ENCODE assay signal across 7 cellular contexts in the genomic region with DNA sequence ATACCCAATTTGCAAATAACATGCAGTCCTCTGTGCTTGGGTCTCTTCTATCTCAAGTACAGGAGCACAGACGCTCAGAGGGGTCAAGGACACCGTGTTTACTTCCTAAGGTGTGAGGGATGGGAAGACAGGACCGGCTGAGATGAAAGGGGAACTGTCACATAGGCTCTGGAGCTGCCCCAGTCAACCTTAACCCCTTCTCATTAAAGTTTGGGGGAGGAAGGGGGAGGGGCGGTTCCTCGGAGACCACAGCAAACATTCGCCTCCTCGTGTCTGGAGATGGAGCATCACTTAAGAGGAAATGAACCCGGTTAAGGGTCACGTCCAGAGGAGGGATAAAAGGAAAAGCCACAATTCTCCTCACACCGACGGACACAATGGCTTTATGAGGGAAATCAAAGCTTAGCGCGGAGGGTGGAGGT. TPM values are rescaled to one million over a fixed set of nuclear protein-coding genes. Genes with fewer than 3 reads are reported as not detected.
DNase-seq lines count a peak whose midpoint lies in the region; ATAC-seq, FAIRE-seq and TF ChIP-seq lines count a peak whose summit lies in the region.

No MANE protein-coding gene starts in this region.

- no peak for TF ChIP-seq POLR2A in IMR-90 (IDR thresholded peaks at IDR 0.05; ENCODE audit: low read depth, low read length)

- 0 out of 2 replicates have a peak overlapping the region, but pooled peaks have one; percentile 25 for H4K91ac ChIP-seq in IMR-90 (ENCODE audit: insufficient read depth, low read depth, low read length)

- CTCF ChIA-PET in IMR-90 (lab: Yijun Ruan, JAX), result interaction anchor here (0.8 to 1.9 kb wide), 6 partner anchors 73 to 168 kb away, joined by 3 to 6 read pairs (median 4); no protein-coding TSS in a partner anchor
- CTCF ChIA-PET in activated CD4-positive, alpha-beta memory T cell treated with anti-CD3 and anti-CD28 coated beads, Interleukin-2, amount 10 ng/mL, durations not matched to agents 7 days and 5 days (lab: Charles Lee), result interaction anchor here (0.6 to 5.3 kb wide), 14 partner anchors 8 to 158 kb away, joined by 3 to 45 read pairs (median 4); no protein-coding TSS in a partner anchor

- H3K4me1 ChIP-seq in IMR-90 (ENCODE audit: control insufficient read depth, insufficient read depth, low read length) (peaks cover 37% of the 10 kb centered on the region), small intestine (ENCODE audit: control insufficient read depth in 2 of 2, insufficient read depth in 1 of 2, low read depth in 1 of 2, low read length in 1 of 2) (peaks cover 0 to 12% of the 10 kb centered on the region in 2 donors)

- H3K9me3 Mint-ChIP-seq in activated CD4-positive, alpha-beta memory T cell treated with anti-CD3 and anti-CD28 coated beads, Interleukin-2, amount 10 ng/mL, durations not matched to agents 7 days and 5 days, result no peaks in the 10 kb centered on the region

- H3K36me3 Mint-ChIP-seq in activated CD4-positive, alpha-beta memory T cell treated with anti-CD3 and anti-CD28 coated beads, Interleukin-2, amount 10 ng/mL, durations not matched to agents 7 days and 5 days (ENCODE audit: low read depth), result no peaks in the 10 kb centered on the region

- no peak for FAIRE-seq in small intestine (lab: Jason Lieb, UNC)

- peak overlapping the region in 1 of 2 experiments; percentile 68; a peak in 1 of 4 replicates for H4K8ac ChIP-seq in IMR-90 (ENCODE audit: low read depth in 2 of 2, low read length in 2 of 2)

- H3K56ac ChIP-seq in IMR-90 (ENCODE audit: extremely low read depth, insufficient read depth, low read length), result no peak overlapping the region

- no TSS peak for BruUV-seq in IMR-90 (replicated peaks; lab: Mats Ljungman, UMichigan)

- DNase-seq in IMR-90 (no peak), small intestine (no peak), EL (no peak), NCI-H226 (no peak)
- DNase-seq in activated CD4-positive, alpha-beta memory T cell treated with anti-CD3 and anti-CD28 coated beads, Interleukin-2, amount 10 ng/mL, durations not matched to agents 7 days and 5 days, result no peak

- H3K14ac ChIP-seq in IMR-90 (replicated peaks; ENCODE audit: low read depth, low read length), result peak overlapping the region; percentile 42

- no peak overlapping the region; the same call in 2 of the 3 replicates for H2BK15ac ChIP-seq in IMR-90 (ENCODE audit: low read depth, low read length)

- intact Hi-C loops in IMR-90 (cut with micrococcal nuclease), result loop anchor here (5.0 kb wide), 1 partner anchor 82 kb away; no protein-coding TSS in a partner anchor

- no peaks in the 10 kb centered on the region for H3K27me3 ChIP-seq in IMR-90 (ENCODE audit: control insufficient read depth, insufficient read depth, low read length)
- H3K27me3 ChIP-seq in small intestine (ENCODE audit: control insufficient read depth in 2 of 2, insufficient read depth in 2 of 2, low read length in 2 of 2), result no peaks in the 10 kb centered on the region

- H4K20me1 ChIP-seq in IMR-90 (ENCODE audit: insufficient read depth, low read length), result peaks cover 12% of the 10 kb centered on the region; the same call in 1 of the 2 replicates

- peak overlapping the region; percentile 85 for H3K4me2 ChIP-seq in IMR-90 (ENCODE audit: low read depth, low read length)

- peak overlapping the region; percentile 33; the same call in 1 of the 2 replicates for H3K23ac ChIP-seq in IMR-90 (ENCODE audit: low read depth, low read length)

- peak overlapping the region; percentile 35 for H2AK9ac ChIP-seq in IMR-90 (replicated peaks; ENCODE audit: low read depth, low read length, poor library complexity)

- H2AK5ac ChIP-seq in IMR-90 (ENCODE audit: low read depth, low read length), result peak overlapping the region; percentile 68; the same call in 1 of the 2 replicates

- no peak overlapping the region for H3K27ac Mint-ChIP-seq in activated CD4-positive, alpha-beta memory T cell treated with anti-CD3 and anti-CD28 coated beads, Interleukin-2, amount 10 ng/mL, durations not matched to agents 7 days and 5 days

- H3K4ac ChIP-seq in IMR-90 (ENCODE audit: low read depth, low read length), result peak overlapping the region; percentile 42

- WGBS in IMR-90 (ENCODE audit: extremely low coverage in 2 of 2, insufficient read length in 1 of 2), 2 experiments, result 60% methylated on average over 1 of the region's 13 CpGs; no CpG with 5 or more reads in 1 of the 2 experiments
- WGBS in small intestine, 3 donors, result 4 to 8% (median 6%) methylated on average over 12 to 13 of the region's 13 CpGs

- H3K9me1 ChIP-seq in IMR-90 (ENCODE audit: insufficient read depth, low read length), result peaks cover 20% of the 10 kb centered on the region

- TF ChIP-seq RAD21 in IMR-90 (IDR thresholded peaks at IDR 0.05; ENCODE audit: low read length), result no peak

- H3K27ac ChIP-seq in IMR-90 (ENCODE audit: insufficient read depth, low read length) (0 out of 2 replicates have a peak overlapping the region, but pooled peaks have one; percentile 14), small intestine (ENCODE audit: low read depth in 1 of 2, low read length in 1 of 2) (peak overlapping the region; percentile 30 to 52)

- TF ChIP-seq CTCF in IMR-90 (conservative IDR thresholded peaks at IDR 0.05; ENCODE audit: low read depth, low read length), result 0 out of 2 replicates have a peak, but pooled peaks have one; percentile 4

- no peak overlapping the region for H4K5ac ChIP-seq in IMR-90 (ENCODE audit: low read depth, low read length)

- dilution Hi-C loops in IMR-90 (cut with HindIII; ENCODE audit: low sequenced_read_pairs, unreplicated experiment), result loop anchor here (25.0 kb wide), 1 partner anchor 142 kb away; no protein-coding TSS in a partner anchor

- peaks cover 17% of the 10 kb centered on the region for H3K4me1 Mint-ChIP-seq in activated CD4-positive, alpha-beta memory T cell treated with anti-CD3 and anti-CD28 coated beads, Interleukin-2, amount 10 ng/mL, durations not matched to agents 7 days and 5 days

- peak overlapping the region; percentile 75 for H3K4me3 Mint-ChIP-seq in activated CD4-positive, alpha-beta memory T cell treated with anti-CD3 and anti-CD28 coated beads, Interleukin-2, amount 10 ng/mL, durations not matched to agents 7 days and 5 days

- H3K27me3 Mint-ChIP-seq in activated CD4-positive, alpha-beta memory T cell treated with anti-CD3 and anti-CD28 coated beads, Interleukin-2, amount 10 ng/mL, durations not matched to agents 7 days and 5 days, result peaks cover 73% of the 10 kb centered on the region

- no peak for ATAC-seq in IMR-90 (ENCODE audit: low read depth)
- ATAC-seq in GM21576 (IDR thresholded peaks at IDR 0.05; ENCODE audit: unreplicated experiment), result no peak

- H3K18ac ChIP-seq in IMR-90 (ENCODE audit: low read depth, low read length), result 0 out of 2 replicates have a peak overlapping the region, but pooled peaks have one; percentile 6

- peak overlapping the region; percentile 47 for H3K9ac ChIP-seq in IMR-90 (ENCODE audit: low read depth, low read length)

- H3K36me3 ChIP-seq in IMR-90 (ENCODE audit: control insufficient read depth, insufficient read depth, low read length), result no peaks in the 10 kb centered on the region
- no peaks in the 10 kb centered on the region for H3K36me3 ChIP-seq in small intestine (ENCODE audit: control insufficient read depth in 2 of 2, insufficient read depth in 2 of 2, low read length in 2 of 2)

- POLR2A ChIA-PET in IMR-90 (lab: Charles Lee; ENCODE audit: unreplicated experiment), result no interaction called here
- POLR2A ChIA-PET in activated CD4-positive, alpha-beta memory T cell treated with anti-CD3 and anti-CD28 coated beads, Interleukin-2, amount 10 ng/mL, durations not matched to agents 7 days and 5 days (lab: Charles Lee), result interaction anchor here (1.0 to 2.3 kb wide), 8 partner anchors 8 to 267 kb away, joined by 3 to 10 read pairs (median 5); a partner anchor contains a TSS

- H3K79me1 ChIP-seq in IMR-90 (ENCODE audit: low read depth in 1 of 2, low read length in 2 of 2), result peaks cover 8 to 50% of the 10 kb centered on the region in 2 experiments; a peak in 3 of 4 replicates

- H2BK20ac ChIP-seq in IMR-90 (ENCODE audit: low read depth, low read length), result no peak overlapping the region

- peak overlapping the region; percentile 92 for H3K4me3 ChIP-seq in IMR-90 (ENCODE audit: insufficient read depth, low read depth, low read length)
- H3K4me3 ChIP-seq in iPS-11a (ENCODE audit: low read depth, low read length), result peak overlapping the region; percentile 60
- peak overlapping the region; percentile 61 to 62 for H3K4me3 ChIP-seq in small intestine (ENCODE audit: low read depth in 1 of 2, low read length in 2 of 2)

- in situ Hi-C loops in IMR-90 (cut with MboI; ENCODE audit: low sequenced_read_pairs), result loop anchor here (10.0 kb wide), 1 partner anchor 259 kb away; no protein-coding TSS in a partner anchor

- peak overlapping the region; percentile 90 for H2AFZ ChIP-seq in IMR-90 (replicated peaks; ENCODE audit: low read length, poor library complexity)

- no peak overlapping the region for H2BK5ac ChIP-seq in IMR-90 (ENCODE audit: low read depth, low read length, poor library complexity, severe bottlenecking)

- peak overlapping the region; percentile 44; the same call in 1 of the 2 replicates for H2BK120ac ChIP-seq in IMR-90 (ENCODE audit: low read depth, low read length)

- no peaks in the 10 kb centered on the region for H3K9me3 ChIP-seq in IMR-90 (ENCODE audit: control insufficient read depth, insufficient read depth, low read length)
- H3K9me3 ChIP-seq in small intestine (ENCODE audit: control insufficient read depth, low read depth), result no peaks in the 10 kb centered on the region

TF ChIP-seq in IMR-90, 13 proteins besides CTCF, POLR2A, EP300 and RAD21 (continues in another document):
- no peak for TF ChIP-seq MXI1 (IDR thresholded peaks at IDR 0.05; ENCODE audit: borderline replicate concordance, low read depth, low read length)
- TF ChIP-seq FOS (IDR thresholded peaks at IDR 0.05; ENCODE audit: low read depth, low read length), result no peak
- no peak for TF ChIP-seq MAZ (IDR thresholded peaks at IDR 0.05; ENCODE audit: borderline replicate concordance, low read depth, low read length)
- TF ChIP-seq CHD1 (IDR thresholded peaks at IDR 0.05; ENCODE audit: low read depth, low read length), result no peak
- TF ChIP-seq MAFK (IDR thresholded peaks at IDR 0.05; ENCODE audit: low read depth, low read length), result no peak
- TF ChIP-seq CEBPB (IDR thresholded peaks at IDR 0.05; ENCODE audit: low read depth, low read length), result no peak

RNA-seq across cellular contexts. Expression of a gene that starts 1.1 kb away (rescaled TPM):
- 6.3 and 6.7 TPM in 2 replicates for total RNA-seq in IMR-90 (2012; rRNA removed)
- 23.0 and 26.3 TPM in 2 replicates for polyA plus RNA-seq in IMR-90 (2012; rRNA removed)
- polyA plus RNA-seq in IMR-90 (2012; cell fraction: cytosol; rRNA removed), result 10.2 and 16.7 TPM in 2 replicates
- polyA plus RNA-seq in IMR-90 (2012; cell fraction: nucleus; rRNA removed; ENCODE audit: low replicate concordance), result 51.9 and 61.4 TPM in 2 replicates
- total RNA-seq in activated CD4-positive, alpha-beta memory T cell treated with anti-CD3 and anti-CD28 coated beads, Interleukin-2, amount 10 ng/mL, durations not matched to agents 7 days and 5 days, result 10 to 100 TPM; 16.5 to 17.9 TPM
- polyA plus RNA-seq in small intestine, result 1 to 10 TPM; 2.2 to 9.1 (median 8.4) TPM
